33 cellular contexts compared by ENCODE assay signal in the genomic region with DNA sequence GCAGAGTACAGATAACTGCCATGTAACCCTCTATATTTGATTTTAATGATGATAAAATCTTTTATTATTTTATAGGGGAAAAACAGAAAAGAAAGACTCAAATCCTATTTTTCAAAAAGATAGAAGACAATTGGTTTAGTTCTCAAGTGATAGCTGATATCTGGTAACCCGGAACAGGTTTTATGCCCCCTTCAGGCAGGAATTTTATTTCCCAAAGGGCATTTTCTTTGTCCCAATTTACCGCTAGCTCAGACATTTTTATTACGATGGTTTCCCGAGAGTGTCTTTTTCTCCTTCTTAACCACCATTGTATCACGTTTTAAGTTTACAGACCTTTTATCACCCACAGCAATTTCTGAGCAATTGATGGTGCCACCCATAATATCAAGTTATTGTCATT.
"Had no signal": no experiment of that assay in that cellular context is flagged by ENCODE, and none has a peak within 500 bp of the region (broad histone marks: within the 10 kb centered on the region; RNA-seq: fewer than 3 reads in every experiment).

No MANE protein-coding gene starts in this region.

- H3K27me3 ChIP-seq: adrenal gland, body of pancreas, breast epithelium, MG63 had no signal

- H3K27me3 Mint-ChIP-seq: activated B cell treated with CpG ODN at 0.5 μM for 24 hours; activated CD4-positive, alpha-beta memory T cell treated with anti-CD3 and anti-CD28 coated beads, Interleukin-2, amount 10 ng/mL, durations not matched to agents 7 days and 5 days; activated CD8-positive, alpha-beta memory T cell treated with anti-CD3 and anti-CD28 coated beads, Interleukin-2, amount 10 ng/mL, durations not matched to agents 7 days and 5 days had no signal

- ATAC-seq: activated CD8-positive, alpha-beta memory T cell treated with anti-CD3 and anti-CD28 coated beads, Interleukin-2, amount 10 ng/mL, durations not matched to agents 7 days and 5 days; activated naive CD4-positive, alpha-beta T cell treated with anti-CD3 and anti-CD28 coated beads, Interleukin-2, amount 50 U/mL, for 72 hours; body of pancreas; Right ventricle myocardium inferior had no signal

- DNase-seq: activated B cell treated with CpG ODN at 0.5 μM for 24 hours; activated CD4-positive, alpha-beta memory T cell treated with anti-CD3 and anti-CD28 coated beads, Interleukin-2, amount 10 ng/mL, durations not matched to agents 7 days and 5 days; activated CD4-positive, alpha-beta T cell treated with anti-CD3 and anti-CD28 coated beads for 4 hours; activated CD4-positive, alpha-beta T cell treated with anti-CD3 and anti-CD28 coated beads, Interleukin-2, amount 50 U/mL, for 1 hour; activated CD4-positive, CD25-positive, alpha-beta regulatory T cell treated with anti-CD3 and anti-CD28 coated beads, Interleukin-2, amount 50 U/mL, for 72 hours; activated CD8-positive, alpha-beta memory T cell treated with anti-CD3 and anti-CD28 coated beads for 24 hours; activated CD8-positive, alpha-beta memory T cell treated with anti-CD3 and anti-CD28 coated beads, Interleukin-2, amount 10 ng/mL, durations not matched to agents 7 days and 5 days; activated CD8-positive, alpha-beta memory T cell treated with anti-CD3 and anti-CD28 coated beads, Interleukin-2, amount 50 U/mL, for 48 hours; activated effector memory CD4-positive, alpha-beta T cell treated with anti-CD3 and anti-CD28 coated beads, Interleukin-2, amount 50 U/mL, for 16 hours; activated naive CD4-positive, alpha-beta T cell; activated T-cell treated with anti-CD3 and anti-CD28 coated beads, Interleukin-2, amount 50 U/mL, for 48 hours; adrenal gland; body of pancreas; MG63; NCI-H1048; NCI-H1105 treated with DMSO at 0.1 percent for 48 hours; NCI-H1436; NCI-H1694; NCI-H1930; NCI-H2081 treated with DMSO at 0.1 percent for 48 hours; NCI-H345; NCI-H524 treated with DMSO at 0.1 percent for 48 hours; PC-9; SIG-M5; SW 1271; T-helper 1 cell; T-helper 2 cell; T-helper 9 cell had no signal

- H3K27ac Mint-ChIP-seq: activated B cell treated with CpG ODN at 0.5 μM for 24 hours; activated CD4-positive, alpha-beta memory T cell treated with anti-CD3 and anti-CD28 coated beads, Interleukin-2, amount 10 ng/mL, durations not matched to agents 7 days and 5 days; activated CD8-positive, alpha-beta memory T cell treated with anti-CD3 and anti-CD28 coated beads, Interleukin-2, amount 10 ng/mL, durations not matched to agents 7 days and 5 days; activated naive CD4-positive, alpha-beta T cell treated with anti-CD3 and anti-CD28 coated beads, Interleukin-2, amount 50 U/mL, for 72 hours had no signal

- H3K36me3 ChIP-seq: adrenal gland, breast epithelium, MG63 had no signal

- H2AFZ ChIP-seq: PC-9 had no signal

- H3K9me3 Mint-ChIP-seq: activated B cell treated with CpG ODN at 0.5 μM for 24 hours; activated CD4-positive, alpha-beta memory T cell treated with anti-CD3 and anti-CD28 coated beads, Interleukin-2, amount 10 ng/mL, durations not matched to agents 7 days and 5 days had no signal

- H3K27ac ChIP-seq: adrenal gland, body of pancreas, breast epithelium, PC-9, RWPE1, VCaP had no signal

- H3K4me1 Mint-ChIP-seq: activated B cell treated with CpG ODN at 0.5 μM for 24 hours; activated CD4-positive, alpha-beta memory T cell treated with anti-CD3 and anti-CD28 coated beads, Interleukin-2, amount 10 ng/mL, durations not matched to agents 7 days and 5 days; activated CD8-positive, alpha-beta memory T cell treated with anti-CD3 and anti-CD28 coated beads, Interleukin-2, amount 10 ng/mL, durations not matched to agents 7 days and 5 days had no signal

- H3K4me3 Mint-ChIP-seq: activated B cell treated with CpG ODN at 0.5 μM for 24 hours; activated CD4-positive, alpha-beta memory T cell treated with anti-CD3 and anti-CD28 coated beads, Interleukin-2, amount 10 ng/mL, durations not matched to agents 7 days and 5 days; activated CD8-positive, alpha-beta memory T cell treated with anti-CD3 and anti-CD28 coated beads, Interleukin-2, amount 10 ng/mL, durations not matched to agents 7 days and 5 days had no signal

- H3K4me2 ChIP-seq: PC-9 had no signal

- H3K9me3 ChIP-seq: adrenal gland, body of pancreas, MG63 had no signal

- H3K4me3 ChIP-seq: adrenal gland, body of pancreas, breast epithelium, MG63, PC-9 had no signal

- H3K4me1 ChIP-seq: adrenal gland, body of pancreas, breast epithelium had no signal

- H3K36me3 Mint-ChIP-seq: activated CD8-positive, alpha-beta memory T cell treated with anti-CD3 and anti-CD28 coated beads, Interleukin-2, amount 10 ng/mL, durations not matched to agents 7 days and 5 days; activated naive CD4-positive, alpha-beta T cell treated with anti-CD3 and anti-CD28 coated beads, Interleukin-2, amount 50 U/mL, for 72 hours had no signal
